Comparison of ENCODE assay signal across 8 cellular contexts in the genomic region with DNA sequence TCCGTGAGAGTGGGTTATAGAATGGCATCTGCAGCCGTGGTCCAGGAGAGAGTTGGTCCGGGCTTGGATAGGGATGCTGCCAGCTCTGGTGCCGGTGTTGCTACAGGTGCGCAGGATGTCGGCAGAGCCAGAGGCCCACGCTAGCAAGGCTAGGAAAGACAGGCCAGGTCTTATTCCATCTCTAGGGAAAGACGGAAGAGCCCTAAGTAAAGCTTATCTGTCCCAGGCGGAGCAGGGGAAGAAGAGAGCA. TPM values are rescaled to one million over a fixed set of nuclear protein-coding genes. Genes with fewer than 3 reads are reported as not detected.
DNase-seq lines count a peak whose midpoint lies in the region; ATAC-seq, FAIRE-seq and TF ChIP-seq lines count a peak whose summit lies in the region.

No MANE protein-coding gene starts in this region.

- H3K27me3 ChIP-seq in CD4-positive, alpha-beta memory T cell (ENCODE audit: insufficient read depth, low read length): no peaks in the 10 kb centered on the region
- no peaks in the 10 kb centered on the region for H3K27me3 ChIP-seq in testis

- no peaks in the 10 kb centered on the region for H3K27me3 Mint-ChIP-seq in CD4-positive, alpha-beta memory T cell
- no peaks in the 10 kb centered on the region for H3K27me3 Mint-ChIP-seq in activated CD8-positive, alpha-beta T cell treated with anti-CD3 and anti-CD28 coated beads, Interleukin-2, amount 10 ng/mL, durations not matched to agents 7 days and 5 days (ENCODE audit: low read depth)

- H3K4me1 Mint-ChIP-seq in CD4-positive, alpha-beta memory T cell: peaks cover 37 to 70% (median 54%) of the 10 kb centered on the region in 4 donors
- H3K4me1 Mint-ChIP-seq in activated CD8-positive, alpha-beta T cell treated with anti-CD3 and anti-CD28 coated beads, Interleukin-2, amount 10 ng/mL, durations not matched to agents 7 days and 5 days (ENCODE audit: low read depth): peaks cover 58% of the 10 kb centered on the region

- TF ChIP-seq CTCF in kidney (IDR thresholded peaks at IDR 0.05; ENCODE audit: borderline replicate concordance, extremely low read depth, insufficient read depth) (no peak), testis (IDR thresholded peaks at IDR 0.05) (no peak)

- no peaks in the 10 kb centered on the region for H3K9me3 ChIP-seq in CD4-positive, alpha-beta memory T cell (ENCODE audit: control insufficient read depth in 1 of 2, low read length in 2 of 2)
- H3K9me3 ChIP-seq in kidney (ENCODE audit: control insufficient read depth in 1 of 2, low read length in 2 of 2): no peaks in the 10 kb centered on the region
- H3K9me3 ChIP-seq in testis: no peaks in the 10 kb centered on the region

- CTCF ChIA-PET in CD4-positive, alpha-beta memory T cell (lab: Charles Lee; ENCODE audit: partially characterized antibody): interaction anchor here (0.7 to 6.4 kb wide), 12 partner anchors 11 to 198 kb away, joined by 3 to 53 read pairs (median 4); a partner anchor contains a TSS
- CTCF ChIA-PET in HEK293T (lab: Yijun Ruan, JAX): interaction anchor here (1.0 kb wide), 2 partner anchors 19 to 26 kb away, joined by 3 to 4 read pairs; a partner anchor contains a TSS
- CTCF ChIA-PET in activated CD8-positive, alpha-beta T cell treated with anti-CD3 and anti-CD28 coated beads, Interleukin-2, amount 10 ng/mL, durations not matched to agents 7 days and 5 days (lab: Charles Lee): interaction anchor here (0.6 to 5.2 kb wide), 8 partner anchors 12 to 77 kb away, joined by 3 to 43 read pairs (median 8); a partner anchor contains a TSS

- FAIRE-seq in kidney (lab: Jason Lieb, UNC): no peak

- 2 to 5% methylated on average over 9 of the region's 9 CpGs for WGBS in testis, 2 donors

- H3K4me1 ChIP-seq in CD4-positive, alpha-beta memory T cell (ENCODE audit: insufficient read depth, low read length): peaks cover 59% of the 10 kb centered on the region
- H3K4me1 ChIP-seq in kidney (ENCODE audit: control insufficient read depth in 1 of 2, insufficient read depth in 1 of 2, low read depth in 1 of 2, low read length in 2 of 2) (peaks cover 21 to 43% of the 10 kb centered on the region in 2 donors), testis (peaks cover 29% of the 10 kb centered on the region)

- H3K9me3 Mint-ChIP-seq in CD4-positive, alpha-beta memory T cell: peaks cover 0 to 4% (median 0%) of the 10 kb centered on the region in 8 donors
- H3K9me3 Mint-ChIP-seq in activated CD8-positive, alpha-beta T cell treated with anti-CD3 and anti-CD28 coated beads, Interleukin-2, amount 10 ng/mL, durations not matched to agents 7 days and 5 days (ENCODE audit: insufficient read depth): no peaks in the 10 kb centered on the region

- POLR2A ChIA-PET in CD4-positive, alpha-beta memory T cell (lab: Charles Lee; ENCODE audit: partially characterized antibody): interaction anchor here (0.7 to 16.1 kb wide), 26 partner anchors 9 to 815 kb away, joined by 3 to 347 read pairs (median 11); a partner anchor contains a TSS
- POLR2A ChIA-PET in HEK293T (lab: Yijun Ruan, JAX): interaction anchor here (1.0 to 4.0 kb wide), 13 partner anchors 9 to 60 kb away, joined by 4 to 62 read pairs (median 12); a partner anchor contains a TSS
- POLR2A ChIA-PET in activated CD8-positive, alpha-beta T cell treated with anti-CD3 and anti-CD28 coated beads, Interleukin-2, amount 10 ng/mL, durations not matched to agents 7 days and 5 days (lab: Charles Lee): interaction anchor here (0.6 to 8.7 kb wide), 11 partner anchors 9 to 175 kb away, joined by 3 to 119 read pairs (median 6); a partner anchor contains a TSS

- H3K27ac ChIP-seq in CD4-positive, alpha-beta memory T cell (ENCODE audit: low read depth, low read length): peak overlapping the region; percentile 84
- H3K27ac ChIP-seq in kidney (ENCODE audit: low read depth in 2 of 2, low read length in 2 of 2) (peak overlapping the region; percentile 63 to 92), testis (peak overlapping the region; percentile 86 to 88)

- H3K4me3 ChIP-seq in CD4-positive, alpha-beta memory T cell (ENCODE audit: low read length in 2 of 2): peak overlapping the region; percentile 11 to 87
- peak overlapping the region; percentile 62 to 70 for H3K4me3 ChIP-seq in kidney (ENCODE audit: low read length in 2 of 2)
- H3K4me3 ChIP-seq in testis: peak overlapping the region; percentile 79 to 89

- H3K4me3 Mint-ChIP-seq in CD4-positive, alpha-beta memory T cell: peak overlapping the region; percentile 87 to 94 (median 91)
- peak overlapping the region; percentile 86 for H3K4me3 Mint-ChIP-seq in activated CD8-positive, alpha-beta T cell treated with anti-CD3 and anti-CD28 coated beads, Interleukin-2, amount 10 ng/mL, durations not matched to agents 7 days and 5 days

- no peak for DNase-seq in CD4-positive, alpha-beta memory T cell
- DNase-seq in HEK293T (ENCODE audit: extremely low spot score) (no peak), kidney (no peak), testis (no peak), Ammon's horn (ENCODE audit: low spot score) (no peak)
- DNase-seq in activated CD8-positive, alpha-beta T cell treated with anti-CD3 and anti-CD28 coated beads, Interleukin-2, amount 10 ng/mL, durations not matched to agents 7 days and 5 days: peak; percentile 36

- no peak for TF ChIP-seq POLR2A in testis (IDR thresholded peaks at IDR 0.05)

- peak; percentile 3 for ATAC-seq in activated CD8-positive, alpha-beta T cell treated with anti-CD3 and anti-CD28 coated beads, Interleukin-2, amount 10 ng/mL, durations not matched to agents 7 days and 5 days
- ATAC-seq in GM21390 (IDR thresholded peaks at IDR 0.05; ENCODE audit: unreplicated experiment) (no peak), HG03135 (IDR thresholded peaks at IDR 0.05; ENCODE audit: unreplicated experiment) (no peak)

- peak overlapping the region; percentile 86 to 96 (median 94) for H3K27ac Mint-ChIP-seq in CD4-positive, alpha-beta memory T cell
- H3K27ac Mint-ChIP-seq in activated CD8-positive, alpha-beta T cell treated with anti-CD3 and anti-CD28 coated beads, Interleukin-2, amount 10 ng/mL, durations not matched to agents 7 days and 5 days: peak overlapping the region; percentile 86

- peak overlapping the region in 1 of 2 donors; percentile 72 for H3K9ac ChIP-seq in kidney (ENCODE audit: low read length in 2 of 2)

- H3K36me3 ChIP-seq in CD4-positive, alpha-beta memory T cell (ENCODE audit: insufficient read depth, low read length): peaks cover 22% of the 10 kb centered on the region
- H3K36me3 ChIP-seq in kidney (ENCODE audit: control insufficient read depth in 1 of 2, insufficient read depth in 2 of 2, low read length in 2 of 2) (peaks cover 14 to 23% of the 10 kb centered on the region in 2 donors), testis (ENCODE audit: low read depth, missing control alignments) (no peaks in the 10 kb centered on the region)

- intact Hi-C loops in CD4-positive, alpha-beta memory T cell (cut with micrococcal nuclease): no loop called here
- intact Hi-C loops in kidney (cut with DNase I) (no loop called here), testis (cut with DNase I; ENCODE audit: low total_unique reads) (no loop called here)

- H3K36me3 Mint-ChIP-seq in CD4-positive, alpha-beta memory T cell: peaks cover 23 to 32% of the 10 kb centered on the region in 2 donors
- peaks cover 42% of the 10 kb centered on the region for H3K36me3 Mint-ChIP-seq in activated CD8-positive, alpha-beta T cell treated with anti-CD3 and anti-CD28 coated beads, Interleukin-2, amount 10 ng/mL, durations not matched to agents 7 days and 5 days (ENCODE audit: low read depth)

TF ChIP-seq in HEK293T, 16 proteins besides CTCF, POLR2A, EP300 and RAD21 (continues in another document):
- no peak for TF ChIP-seq FOXM1 (IDR thresholded peaks at IDR 0.05; ENCODE audit: borderline replicate concordance)
- TF ChIP-seq CTBP1 (IDR thresholded peaks at IDR 0.05; ENCODE audit: borderline replicate concordance): peak; percentile 56; the same call in 1 of the 2 replicates

RNA-seq across cellular contexts. Expression of a gene that starts 0.5 kb away (rescaled TPM):
- 100 to 1,000 TPM; 257 to 273 TPM for total RNA-seq in CD4-positive, alpha-beta memory T cell
- 1,000 to 10,000 TPM in 1 of 2 donors, 100 to 1,000 TPM in 1; 976 to 1,008 TPM for polyA plus RNA-seq in CD4-positive, alpha-beta memory T cell
- 100 to 1,000 TPM; 516 to 530 TPM for total RNA-seq in activated CD8-positive, alpha-beta T cell treated with anti-CD3 and anti-CD28 coated beads, Interleukin-2, amount 10 ng/mL, durations not matched to agents 7 days and 5 days
- total RNA-seq in kidney: 244 TPM
- polyA plus RNA-seq in kidney (ENCODE audit: insufficient read depth, low read depth, low replicate concordance): 333 TPM
- 10 to 100 TPM; 43.3 to 63.9 TPM for total RNA-seq in testis
- 101 TPM for polyA plus RNA-seq in testis (ENCODE audit: insufficient read depth, low read depth, low replicate concordance)

RNA-seq across cellular contexts. Expression of a gene that starts 5.0 kb away (rescaled TPM):
- total RNA-seq in CD4-positive, alpha-beta memory T cell: 1 to 10 TPM; 3.2 to 4.2 TPM
- under 1 TPM; 0.69 to 0.81 TPM for polyA plus RNA-seq in CD4-positive, alpha-beta memory T cell
- 1 to 10 TPM; 1.4 to 2.1 TPM for total RNA-seq in activated CD8-positive, alpha-beta T cell treated with anti-CD3 and anti-CD28 coated beads, Interleukin-2, amount 10 ng/mL, durations not matched to agents 7 days and 5 days
- total RNA-seq in kidney: 1.3 TPM
- 1.2 TPM for polyA plus RNA-seq in kidney (ENCODE audit: insufficient read depth, low read depth, low replicate concordance)
- total RNA-seq in testis: 1 to 10 TPM; 2.2 to 3.5 TPM
- polyA plus RNA-seq in testis (ENCODE audit: insufficient read depth, low read depth, low replicate concordance): 3.7 TPM

RNA-seq across cellular contexts. Expression of a gene that starts 5.9 kb away (rescaled TPM):
- total RNA-seq in CD4-positive, alpha-beta memory T cell: 10 to 100 TPM; 33.0 to 33.9 TPM
- polyA plus RNA-seq in CD4-positive, alpha-beta memory T cell: 10 to 100 TPM; 11.4 to 13.6 TPM
- total RNA-seq in activated CD8-positive, alpha-beta T cell treated with anti-CD3 and anti-CD28 coated beads, Interleukin-2, amount 10 ng/mL, durations not matched to agents 7 days and 5 days: 10 to 100 TPM; 49.9 to 53.2 TPM
- total RNA-seq in kidney (22.1 TPM), testis (10 to 100 TPM; 15.2 to 23.9 TPM)
- polyA plus RNA-seq in kidney (ENCODE audit: insufficient read depth, low read depth, low replicate concordance) (62.5 TPM), testis (ENCODE audit: insufficient read depth, low read depth, low replicate concordance) (33.7 TPM)

RNA-seq across cellular contexts. Expression of a gene that starts 10.9 kb away (rescaled TPM):
- 100 to 1,000 TPM; 143 to 150 TPM for total RNA-seq in CD4-positive, alpha-beta memory T cell
- 100 to 1,000 TPM; 511 to 815 TPM for polyA plus RNA-seq in CD4-positive, alpha-beta memory T cell
- 100 to 1,000 TPM; 635 to 636 TPM for total RNA-seq in activated CD8-positive, alpha-beta T cell treated with anti-CD3 and anti-CD28 coated beads, Interleukin-2, amount 10 ng/mL, durations not matched to agents 7 days and 5 days
- total RNA-seq in kidney (148 TPM), testis (10 to 100 TPM; 49.8 to 78.1 TPM)
- polyA plus RNA-seq in kidney (ENCODE audit: insufficient read depth, low read depth, low replicate concordance) (289 TPM), testis (ENCODE audit: insufficient read depth, low read depth, low replicate concordance) (122 TPM)

RNA-seq across cellular contexts. Expression of a gene that starts 11.8 kb away (rescaled TPM):
- 100 to 1,000 TPM; 108 to 113 TPM for total RNA-seq in CD4-positive, alpha-beta memory T cell
- 10 to 100 TPM; 44.3 to 75.7 TPM for polyA plus RNA-seq in CD4-positive, alpha-beta memory T cell
- total RNA-seq in activated CD8-positive, alpha-beta T cell treated with anti-CD3 and anti-CD28 coated beads, Interleukin-2, amount 10 ng/mL, durations not matched to agents 7 days and 5 days: 100 to 1,000 TPM; 123 to 142 TPM
- total RNA-seq in kidney (69.0 TPM), testis (10 to 100 TPM; 94.5 to 96.8 TPM)
- polyA plus RNA-seq in kidney (ENCODE audit: insufficient read depth, low read depth, low replicate concordance) (64.0 TPM), testis (ENCODE audit: insufficient read depth, low read depth, low replicate concordance) (71.0 TPM)
